ENCODE assay signal across 2 cellular contexts in genomic region chr3:194191850-194192249, GRCh38. TPM values are rescaled to one million over a fixed set of nuclear protein-coding genes. Genes with fewer than 3 reads are reported as not detected.
"Had no signal": no experiment of that assay in that cellular context is flagged by ENCODE, and none has a peak within 500 bp of the region (broad histone marks: within the 10 kb centered on the region; RNA-seq: fewer than 3 reads in every experiment).

No MANE protein-coding gene starts in this region.

RNA-seq across cellular contexts. Expression of gene HES1, which starts 55.9 kb away (rescaled TPM):
- total RNA-seq: activated CD8-positive, alpha-beta memory T cell treated with anti-CD3 and anti-CD28 coated beads for 36 hours; activated CD8-positive, alpha-beta T cell treated with anti-CD3 and anti-CD28 coated beads, Interleukin-2, amount 10 ng/mL, durations not matched to agents 7 days and 5 days had no signal
